Comparison of ENCODE assay signal across 1 cellular context in genomic region chr9:113580954-113581311, GRCh38.
TF ChIP-seq lines count a peak whose summit lies in the region.

No MANE protein-coding gene starts in this region.

TF ChIP-seq in IMR-90, 13 proteins besides CTCF, POLR2A, EP300 and RAD21:
- TF ChIP-seq BHLHE40 (IDR thresholded peaks at IDR 0.05; ENCODE audit: low read depth, low read length) (no peak), MXI1 (IDR thresholded peaks at IDR 0.05; ENCODE audit: borderline replicate concordance, low read depth, low read length) (no peak), MAFK (IDR thresholded peaks at IDR 0.05; ENCODE audit: low read depth, low read length) (no peak), FOS (IDR thresholded peaks at IDR 0.05; ENCODE audit: low read depth, low read length) (no peak), USF2 (IDR thresholded peaks at IDR 0.05; ENCODE audit: low read depth, low read length) (no peak), CEBPB (IDR thresholded peaks at IDR 0.05; ENCODE audit: low read depth, low read length) (no peak), NFE2L2 (IDR thresholded peaks at IDR 0.05; ENCODE audit: low read depth, low read length) (no peak), SMC3 (IDR thresholded peaks at IDR 0.05; ENCODE audit: low read depth, low read length) (no peak), MAZ (IDR thresholded peaks at IDR 0.05; ENCODE audit: borderline replicate concordance, low read depth, low read length) (no peak), RFX5 (IDR thresholded peaks at IDR 0.05; ENCODE audit: low read depth, low read length) (no peak), CHD1 (IDR thresholded peaks at IDR 0.05; ENCODE audit: low read depth, low read length) (no peak), RCOR1 (IDR thresholded peaks at IDR 0.05; ENCODE audit: insufficient replicate concordance, low read length) (no peak)
- TF ChIP-seq, protein P1, sequence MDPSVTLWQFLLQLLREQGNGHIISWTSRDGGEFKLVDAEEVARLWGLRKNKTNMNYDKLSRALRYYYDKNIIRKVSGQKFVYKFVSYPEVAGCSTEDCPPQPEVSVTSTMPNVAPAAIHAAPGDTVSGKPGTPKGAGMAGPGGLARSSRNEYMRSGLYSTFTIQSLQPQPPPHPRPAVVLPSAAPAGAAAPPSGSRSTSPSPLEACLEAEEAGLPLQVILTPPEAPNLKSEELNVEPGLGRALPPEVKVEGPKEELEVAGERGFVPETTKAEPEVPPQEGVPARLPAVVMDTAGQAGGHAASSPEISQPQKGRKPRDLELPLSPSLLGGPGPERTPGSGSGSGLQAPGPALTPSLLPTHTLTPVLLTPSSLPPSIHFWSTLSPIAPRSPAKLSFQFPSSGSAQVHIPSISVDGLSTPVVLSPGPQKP (IDR thresholded peaks at IDR 0.05; ENCODE audit: borderline replicate concordance, low read depth, low read length), result no peak
